Comparison of ENCODE assay signal across 1 cellular context in the genomic region with DNA sequence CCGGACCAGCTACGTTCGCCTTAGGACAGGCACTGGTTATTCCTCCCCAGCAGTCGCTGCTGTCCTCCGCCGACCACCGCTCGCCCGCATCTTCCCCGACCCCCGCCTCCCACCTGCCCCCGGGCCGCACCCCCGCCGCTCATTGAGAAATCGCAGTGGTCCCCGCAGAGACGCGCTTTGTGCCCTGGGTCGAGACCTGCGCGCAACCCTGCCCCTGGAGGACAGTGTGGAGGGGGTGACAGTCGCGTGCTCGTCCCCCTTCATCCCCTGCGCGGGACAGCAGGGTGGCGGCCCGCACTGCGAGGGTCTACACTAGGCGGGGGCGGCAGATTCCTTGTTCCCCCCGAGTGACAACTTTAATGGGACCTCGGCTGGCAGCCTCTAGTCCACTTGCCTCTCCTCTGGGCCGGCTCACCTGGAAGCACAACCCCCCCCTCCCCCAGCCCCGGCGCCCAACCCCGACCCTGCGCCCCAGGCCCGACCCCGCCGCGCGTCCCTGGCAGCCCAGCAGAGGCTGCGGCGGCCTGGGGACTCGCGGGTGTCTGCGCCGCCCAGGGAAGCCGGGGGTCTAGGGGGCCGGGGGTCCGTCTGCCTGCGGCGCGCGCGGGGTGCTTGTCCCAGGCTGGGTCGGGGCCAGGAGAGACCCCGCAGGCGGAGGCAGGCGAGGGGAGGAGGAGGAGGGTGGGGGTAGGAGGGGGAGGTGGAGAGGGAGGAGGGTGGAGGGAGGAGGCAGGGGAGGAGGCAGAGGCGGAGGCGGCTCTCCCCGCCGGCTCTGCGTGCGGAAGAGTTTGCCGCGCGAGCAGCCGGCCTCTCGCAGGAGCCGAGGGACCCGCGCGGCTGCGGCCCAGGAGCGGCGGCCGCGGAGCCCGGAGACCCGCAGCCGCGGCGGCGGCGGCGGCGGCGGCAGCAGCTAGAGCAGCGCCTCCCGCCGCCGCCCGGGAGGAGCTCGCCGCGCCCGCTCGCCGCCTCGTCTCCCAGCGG.
TF ChIP-seq lines count a peak whose summit lies in the region.

A gene with protein sequence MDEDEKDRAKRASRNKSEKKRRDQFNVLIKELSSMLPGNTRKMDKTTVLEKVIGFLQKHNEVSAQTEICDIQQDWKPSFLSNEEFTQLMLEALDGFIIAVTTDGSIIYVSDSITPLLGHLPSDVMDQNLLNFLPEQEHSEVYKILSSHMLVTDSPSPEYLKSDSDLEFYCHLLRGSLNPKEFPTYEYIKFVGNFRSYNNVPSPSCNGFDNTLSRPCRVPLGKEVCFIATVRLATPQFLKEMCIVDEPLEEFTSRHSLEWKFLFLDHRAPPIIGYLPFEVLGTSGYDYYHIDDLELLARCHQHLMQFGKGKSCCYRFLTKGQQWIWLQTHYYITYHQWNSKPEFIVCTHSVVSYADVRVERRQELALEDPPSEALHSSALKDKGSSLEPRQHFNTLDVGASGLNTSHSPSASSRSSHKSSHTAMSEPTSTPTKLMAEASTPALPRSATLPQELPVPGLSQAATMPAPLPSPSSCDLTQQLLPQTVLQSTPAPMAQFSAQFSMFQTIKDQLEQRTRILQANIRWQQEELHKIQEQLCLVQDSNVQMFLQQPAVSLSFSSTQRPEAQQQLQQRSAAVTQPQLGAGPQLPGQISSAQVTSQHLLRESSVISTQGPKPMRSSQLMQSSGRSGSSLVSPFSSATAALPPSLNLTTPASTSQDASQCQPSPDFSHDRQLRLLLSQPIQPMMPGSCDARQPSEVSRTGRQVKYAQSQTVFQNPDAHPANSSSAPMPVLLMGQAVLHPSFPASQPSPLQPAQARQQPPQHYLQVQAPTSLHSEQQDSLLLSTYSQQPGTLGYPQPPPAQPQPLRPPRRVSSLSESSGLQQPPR (plus strand): TSS at position 775 of the 981 bp plus-strand sequence. CDS start 84,616 bp downstream, outside the sequence.

TF ChIP-seq in HepG2, 621 proteins besides CTCF, POLR2A, EP300 and RAD21 (continued from another document):
- TF ChIP-seq, protein P1, sequence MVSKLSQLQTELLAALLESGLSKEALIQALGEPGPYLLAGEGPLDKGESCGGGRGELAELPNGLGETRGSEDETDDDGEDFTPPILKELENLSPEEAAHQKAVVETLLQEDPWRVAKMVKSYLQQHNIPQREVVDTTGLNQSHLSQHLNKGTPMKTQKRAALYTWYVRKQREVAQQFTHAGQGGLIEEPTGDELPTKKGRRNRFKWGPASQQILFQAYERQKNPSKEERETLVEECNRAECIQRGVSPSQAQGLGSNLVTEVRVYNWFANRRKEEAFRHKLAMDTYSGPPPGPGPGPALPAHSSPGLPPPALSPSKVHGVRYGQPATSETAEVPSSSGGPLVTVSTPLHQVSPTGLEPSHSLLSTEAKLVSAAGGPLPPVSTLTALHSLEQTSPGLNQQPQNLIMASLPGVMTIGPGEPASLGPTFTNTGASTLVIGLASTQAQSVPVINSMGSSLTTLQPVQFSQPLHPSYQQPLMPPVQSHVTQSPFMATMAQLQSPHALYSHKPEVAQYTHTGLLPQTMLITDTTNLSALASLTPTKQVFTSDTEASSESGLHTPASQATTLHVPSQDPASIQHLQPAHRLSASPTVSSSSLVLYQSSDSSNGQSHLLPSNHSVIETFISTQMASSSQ (IDR thresholded peaks at IDR 0.05; ENCODE audit: low read depth), result no peak
- TF ChIP-seq, protein P1 (CRISPR knock-in tag; IDR thresholded peaks at IDR 0.05; ENCODE audit: borderline replicate concordance), result no peak; the same call in 1 of the 2 replicates
- TF ChIP-seq ZFP41 (CRISPR knock-in tag; IDR thresholded peaks at IDR 0.05; ENCODE audit: borderline replicate concordance), result 0 out of 2 replicates have a peak, but pooled peaks have one; percentile 56
- TF ChIP-seq POLR2G (IDR thresholded peaks at IDR 0.05; ENCODE audit: low read depth, low read length), result peak; percentile 42; the same call in 1 of the 2 replicates
- TF ChIP-seq SNAPC2 (CRISPR knock-in tag; IDR thresholded peaks at IDR 0.05), result peak; percentile 76
- TF ChIP-seq, protein P2, sequence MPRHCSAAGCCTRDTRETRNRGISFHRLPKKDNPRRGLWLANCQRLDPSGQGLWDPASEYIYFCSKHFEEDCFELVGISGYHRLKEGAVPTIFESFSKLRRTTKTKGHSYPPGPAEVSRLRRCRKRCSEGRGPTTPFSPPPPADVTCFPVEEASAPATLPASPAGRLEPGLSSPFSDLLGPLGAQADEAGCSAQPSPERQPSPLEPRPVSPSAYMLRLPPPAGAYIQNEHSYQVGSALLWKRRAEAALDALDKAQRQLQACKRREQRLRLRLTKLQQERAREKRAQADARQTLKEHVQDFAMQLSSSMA (CRISPR knock-in tag; IDR thresholded peaks at IDR 0.05), result no peak
- TF ChIP-seq, protein P3, sequence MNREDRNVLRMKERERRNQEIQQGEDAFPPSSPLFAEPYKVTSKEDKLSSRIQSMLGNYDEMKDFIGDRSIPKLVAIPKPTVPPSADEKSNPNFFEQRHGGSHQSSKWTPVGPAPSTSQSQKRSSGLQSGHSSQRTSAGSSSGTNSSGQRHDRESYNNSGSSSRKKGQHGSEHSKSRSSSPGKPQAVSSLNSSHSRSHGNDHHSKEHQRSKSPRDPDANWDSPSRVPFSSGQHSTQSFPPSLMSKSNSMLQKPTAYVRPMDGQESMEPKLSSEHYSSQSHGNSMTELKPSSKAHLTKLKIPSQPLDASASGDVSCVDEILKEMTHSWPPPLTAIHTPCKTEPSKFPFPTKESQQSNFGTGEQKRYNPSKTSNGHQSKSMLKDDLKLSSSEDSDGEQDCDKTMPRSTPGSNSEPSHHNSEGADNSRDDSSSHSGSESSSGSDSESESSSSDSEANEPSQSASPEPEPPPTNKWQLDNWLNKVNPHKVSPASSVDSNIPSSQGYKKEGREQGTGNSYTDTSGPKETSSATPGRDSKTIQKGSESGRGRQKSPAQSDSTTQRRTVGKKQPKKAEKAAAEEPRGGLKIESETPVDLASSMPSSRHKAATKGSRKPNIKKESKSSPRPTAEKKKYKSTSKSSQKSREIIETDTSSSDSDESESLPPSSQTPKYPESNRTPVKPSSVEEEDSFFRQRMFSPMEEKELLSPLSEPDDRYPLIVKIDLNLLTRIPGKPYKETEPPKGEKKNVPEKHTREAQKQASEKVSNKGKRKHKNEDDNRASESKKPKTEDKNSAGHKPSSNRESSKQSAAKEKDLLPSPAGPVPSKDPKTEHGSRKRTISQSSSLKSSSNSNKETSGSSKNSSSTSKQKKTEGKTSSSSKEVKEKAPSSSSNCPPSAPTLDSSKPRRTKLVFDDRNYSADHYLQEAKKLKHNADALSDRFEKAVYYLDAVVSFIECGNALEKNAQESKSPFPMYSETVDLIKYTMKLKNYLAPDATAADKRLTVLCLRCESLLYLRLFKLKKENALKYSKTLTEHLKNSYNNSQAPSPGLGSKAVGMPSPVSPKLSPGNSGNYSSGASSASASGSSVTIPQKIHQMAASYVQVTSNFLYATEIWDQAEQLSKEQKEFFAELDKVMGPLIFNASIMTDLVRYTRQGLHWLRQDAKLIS (CRISPR knock-in tag; IDR thresholded peaks at IDR 0.05), result 0 out of 2 replicates have a peak, but pooled peaks have one; percentile 1
- no peak for TF ChIP-seq RXRA (CRISPR knock-in tag; IDR thresholded peaks at IDR 0.05)
- TF ChIP-seq, protein P4, sequence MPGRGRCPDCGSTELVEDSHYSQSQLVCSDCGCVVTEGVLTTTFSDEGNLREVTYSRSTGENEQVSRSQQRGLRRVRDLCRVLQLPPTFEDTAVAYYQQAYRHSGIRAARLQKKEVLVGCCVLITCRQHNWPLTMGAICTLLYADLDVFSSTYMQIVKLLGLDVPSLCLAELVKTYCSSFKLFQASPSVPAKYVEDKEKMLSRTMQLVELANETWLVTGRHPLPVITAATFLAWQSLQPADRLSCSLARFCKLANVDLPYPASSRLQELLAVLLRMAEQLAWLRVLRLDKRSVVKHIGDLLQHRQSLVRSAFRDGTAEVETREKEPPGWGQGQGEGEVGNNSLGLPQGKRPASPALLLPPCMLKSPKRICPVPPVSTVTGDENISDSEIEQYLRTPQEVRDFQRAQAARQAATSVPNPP (CRISPR knock-in tag; IDR thresholded peaks at IDR 0.05), result no peak
- TF ChIP-seq ISL2 (CRISPR knock-in tag; IDR thresholded peaks at IDR 0.05), result no peak
- TF ChIP-seq NR2F2 (IDR thresholded peaks at IDR 0.05; ENCODE audit: borderline replicate concordance, low read depth), result 0 out of 2 replicates have a peak, but pooled peaks have one; percentile 1
- no peak for TF ChIP-seq JUN (CRISPR knock-in tag; IDR thresholded peaks at IDR 0.05)
- TF ChIP-seq, protein P5, sequence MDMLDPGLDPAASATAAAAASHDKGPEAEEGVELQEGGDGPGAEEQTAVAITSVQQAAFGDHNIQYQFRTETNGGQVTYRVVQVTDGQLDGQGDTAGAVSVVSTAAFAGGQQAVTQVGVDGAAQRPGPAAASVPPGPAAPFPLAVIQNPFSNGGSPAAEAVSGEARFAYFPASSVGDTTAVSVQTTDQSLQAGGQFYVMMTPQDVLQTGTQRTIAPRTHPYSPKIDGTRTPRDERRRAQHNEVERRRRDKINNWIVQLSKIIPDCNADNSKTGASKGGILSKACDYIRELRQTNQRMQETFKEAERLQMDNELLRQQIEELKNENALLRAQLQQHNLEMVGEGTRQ (IDR thresholded peaks at IDR 0.05; ENCODE audit: low read depth, low read length), result no peak; the same call in 1 of the 2 replicates
- TF ChIP-seq, protein P5 (CRISPR knock-in tag; IDR thresholded peaks at IDR 0.05; ENCODE audit: borderline replicate concordance), result no peak
- no peak for TF ChIP-seq CBX2 (IDR thresholded peaks at IDR 0.05; ENCODE audit: low read depth, low read length)
- TF ChIP-seq CBX2 (CRISPR knock-in tag; IDR thresholded peaks at IDR 0.05; ENCODE audit: low read depth), result no peak
- TF ChIP-seq, protein P6, sequence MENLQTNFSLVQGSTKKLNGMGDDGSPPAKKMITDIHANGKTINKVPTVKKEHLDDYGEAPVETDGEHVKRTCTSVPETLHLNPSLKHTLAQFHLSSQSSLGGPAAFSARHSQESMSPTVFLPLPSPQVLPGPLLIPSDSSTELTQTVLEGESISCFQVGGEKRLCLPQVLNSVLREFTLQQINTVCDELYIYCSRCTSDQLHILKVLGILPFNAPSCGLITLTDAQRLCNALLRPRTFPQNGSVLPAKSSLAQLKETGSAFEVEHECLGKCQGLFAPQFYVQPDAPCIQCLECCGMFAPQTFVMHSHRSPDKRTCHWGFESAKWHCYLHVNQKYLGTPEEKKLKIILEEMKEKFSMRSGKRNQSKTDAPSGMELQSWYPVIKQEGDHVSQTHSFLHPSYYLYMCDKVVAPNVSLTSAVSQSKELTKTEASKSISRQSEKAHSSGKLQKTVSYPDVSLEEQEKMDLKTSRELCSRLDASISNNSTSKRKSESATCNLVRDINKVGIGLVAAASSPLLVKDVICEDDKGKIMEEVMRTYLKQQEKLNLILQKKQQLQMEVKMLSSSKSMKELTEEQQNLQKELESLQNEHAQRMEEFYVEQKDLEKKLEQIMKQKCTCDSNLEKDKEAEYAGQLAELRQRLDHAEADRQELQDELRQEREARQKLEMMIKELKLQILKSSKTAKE (CRISPR knock-in tag; IDR thresholded peaks at IDR 0.05; ENCODE audit: borderline replicate concordance), result no peak
- peak; percentile 44; the same call in 1 of the 2 replicates for TF ChIP-seq ZNF768 (CRISPR knock-in tag; IDR thresholded peaks at IDR 0.05)
- TF ChIP-seq ZNF484 (CRISPR knock-in tag; IDR thresholded peaks at IDR 0.05; ENCODE audit: borderline replicate concordance, low read depth), result no peak
- TF ChIP-seq ZNF350 (CRISPR knock-in tag; IDR thresholded peaks at IDR 0.05; ENCODE audit: borderline replicate concordance, low read depth), result no peak
- 0 out of 2 replicates have a peak, but pooled peaks have one; percentile 42 for TF ChIP-seq KLF13 (CRISPR knock-in tag; IDR thresholded peaks at IDR 0.05)
- TF ChIP-seq ZBTB7A (CRISPR knock-in tag; IDR thresholded peaks at IDR 0.05), result peak; percentile 65; the same call in 1 of the 2 replicates
